In genomic region chr19:38852231-38853044, GRCh38 we compare ENCODE assay signal across 8 cellular contexts. TPM values are rescaled to one million over a fixed set of nuclear protein-coding genes. Genes with fewer than 3 reads are reported as not detected.
DNase-seq lines count a peak whose midpoint lies in the region; FAIRE-seq and TF ChIP-seq lines count a peak whose summit lies in the region.

No MANE protein-coding gene starts in this region.

- peak; percentile 63 for DNase-seq in NCI-H748 (lab: John Stamatoyannopoulos, UW; ENCODE audit: unreplicated experiment)
- DNase-seq in NCI-H748 treated with DMSO at 0.1 percent for 48 hours (lab: John Stamatoyannopoulos, UW), result no peak
- DNase-seq in RCC 7860 (ENCODE audit: low spot score), result peak; percentile 44
- DNase-seq in activated effector memory CD4-positive, alpha-beta T cell treated with anti-CD3 and anti-CD28 coated beads, Interleukin-2, amount 50 U/mL, for 16 hours, result peak; percentile 85
- DNase-seq in fibroblast of the aortic adventitia (ENCODE audit: low read depth), result peak; percentile 61
- peak; percentile 65 for DNase-seq in transverse colon
- DNase-seq in NCI-H2171 treated with DMSO at 0.1 percent for 48 hours (lab: John Stamatoyannopoulos, UW), result no peak

- H3K27ac ChIP-seq in neural cell (ENCODE audit: low read length) (peak overlapping the region; percentile 66), transverse colon (peak overlapping the region; percentile 98 to 100 (median 100))

- H3K9me2 ChIP-seq in neural cell (ENCODE audit: insufficient read depth, low read length), result no peaks in the 10 kb centered on the region

- H3K4me1 ChIP-seq in transverse colon, result peaks cover 9 to 31% (median 25%) of the 10 kb centered on the region in 4 donors

- H3K27me3 ChIP-seq in neural cell (ENCODE audit: insufficient read depth, low read depth, low read length) (no peaks in the 10 kb centered on the region), transverse colon (no peaks in the 10 kb centered on the region)

- H3K36me3 ChIP-seq in neural cell (ENCODE audit: insufficient read depth, low read length), result no peaks in the 10 kb centered on the region
- peaks cover 0 to 4% (median 0%) of the 10 kb centered on the region in 4 donors for H3K36me3 ChIP-seq in transverse colon

- peak overlapping the region; percentile 84 for H3K4me3 ChIP-seq in fibroblast of the aortic adventitia (ENCODE audit: low read depth, low read length)
- H3K4me3 ChIP-seq in neural cell (ENCODE audit: low read length), result peak overlapping the region; percentile 71
- peak overlapping the region; percentile 69 to 90 (median 88) for H3K4me3 ChIP-seq in transverse colon

- 3% methylated on average over 42 of the region's 52 CpGs; no CpG with 5 or more reads in 1 of the 2 donors for WGBS in transverse colon (ENCODE audit: low coverage in 1 of 2), 2 donors

- H3F3A ChIP-seq in neural cell (ENCODE audit: insufficient read depth, low read length, poor library complexity, severe bottlenecking), result peaks cover 10% of the 10 kb centered on the region

- peaks cover 17% of the 10 kb centered on the region for H3K79me2 ChIP-seq in neural cell (replicated peaks; ENCODE audit: insufficient read depth, low read length)

- TF ChIP-seq CTCF in fibroblast of the aortic adventitia (IDR thresholded peaks at IDR 0.05; ENCODE audit: insufficient read depth, low read length), result no peak
- TF ChIP-seq CTCF in neural cell (IDR thresholded peaks at IDR 0.05; ENCODE audit: poor library complexity, severe bottlenecking), result no peak
- TF ChIP-seq CTCF in transverse colon (IDR thresholded peaks at IDR 0.05), result no peak

- H3K9ac ChIP-seq in neural cell (ENCODE audit: low read length), result peak overlapping the region; percentile 76

- FAIRE-seq in RCC 7860 (lab: Jason Lieb, UNC), result no peak

- intact Hi-C loops in transverse colon (cut with DNase I; ENCODE audit: low total_unique reads), result loop anchor here (1.0 kb wide), 1 partner anchor 21 kb away; the partner anchor contains the start of gene ECH1

- TF ChIP-seq EP300 in neural cell (conservative IDR thresholded peaks at IDR 0.05; ENCODE audit: poor library complexity, severe bottlenecking) (no peak), transverse colon (IDR thresholded peaks at IDR 0.05; ENCODE audit: low read depth) (no peak)

- TF ChIP-seq RAD21 in neural cell (conservative IDR thresholded peaks at IDR 0.05), result peak; percentile 18

- peak overlapping the region; percentile 93 for H2AFZ ChIP-seq in neural cell (ENCODE audit: low read depth, low read length)

- in situ Hi-C loops in transverse colon (cut with MboI; ENCODE audit: low pct_ligation_motif_present in 1 of 4, low pct_unique_long_range_greater_than_20kb in 1 of 4, low sequenced_read_pairs in 3 of 4), result no loop called here

- TF ChIP-seq POLR2A in transverse colon (IDR thresholded peaks at IDR 0.05), result peak; percentile 63

- H4K20me1 ChIP-seq in neural cell (ENCODE audit: insufficient read depth), result peaks cover 16% of the 10 kb centered on the region

- no peaks in the 10 kb centered on the region for H3K9me3 ChIP-seq in neural cell (ENCODE audit: low read length)
- no peaks in the 10 kb centered on the region for H3K9me3 ChIP-seq in transverse colon

- H3K4me2 ChIP-seq in neural cell (ENCODE audit: low read length), result peak overlapping the region; percentile 55

TF ChIP-seq in neural cell, 6 proteins besides CTCF, POLR2A, EP300 and RAD21:
- TF ChIP-seq REST (IDR thresholded peaks at IDR 0.05; ENCODE audit: borderline replicate concordance) (no peak), EZH2 (IDR thresholded peaks at IDR 0.05; ENCODE audit: borderline replicate concordance, insufficient read depth, low read length, poor library complexity, severe bottlenecking) (no peak), TAF1 (IDR thresholded peaks at IDR 0.05; ENCODE audit: low read depth) (no peak), POLR2AphosphoS5 (IDR thresholded peaks at IDR 0.05) (peak; percentile 6)

RNA-seq across cellular contexts. Expression of gene HNRNPL, which starts 2.7 kb away (rescaled TPM):
- total RNA-seq in fibroblast of the aortic adventitia (ENCODE audit: low replicate concordance) (122 and 254 TPM in 2 replicates), transverse colon (100 to 1,000 TPM; 139 to 200 (median 174) TPM)
- 315 and 331 TPM in 2 replicates for polyA plus RNA-seq in neural cell
- polyA minus RNA-seq in neural cell, result 360 and 374 TPM in 2 replicates

RNA-seq across cellular contexts. Expression of gene ECH1, which starts 20.8 kb away (rescaled TPM):
- 22.0 and 27.1 TPM in 2 replicates for total RNA-seq in fibroblast of the aortic adventitia (ENCODE audit: low replicate concordance)
- 38.4 and 42.2 TPM in 2 replicates for polyA plus RNA-seq in neural cell
- polyA minus RNA-seq in neural cell, result 33.4 and 34.4 TPM in 2 replicates
- total RNA-seq in transverse colon, result 100 to 1,000 TPM; 181 to 313 (median 228) TPM

RNA-seq across cellular contexts. Expression of gene RINL, which starts 25.6 kb away (rescaled TPM):
- total RNA-seq in fibroblast of the aortic adventitia (ENCODE audit: low replicate concordance), result 0.81 and 1.3 TPM in 2 replicates
- 0.66 and 0.77 TPM in 2 replicates for polyA plus RNA-seq in neural cell
- not detected in 2 replicates for polyA minus RNA-seq in neural cell
- total RNA-seq in transverse colon, result 1 to 10 TPM; 1.8 to 7.0 (median 3.6) TPM

RNA-seq across cellular contexts. Expression of gene LGALS4, which starts 39.7 kb away (rescaled TPM):
- total RNA-seq in fibroblast of the aortic adventitia (ENCODE audit: low replicate concordance) (0.82 TPM in 1 of 2 replicates, not detected in the other), transverse colon (1,000 to 10,000 TPM; 1,815 to 4,845 (median 3,695) TPM)
- 1.2 and 1.3 TPM in 2 replicates for polyA plus RNA-seq in neural cell
- 1.3 and 2.2 TPM in 2 replicates for polyA minus RNA-seq in neural cell

RNA-seq across cellular contexts. Expression of gene SIRT2, which starts 47.0 kb away (rescaled TPM):
- total RNA-seq in fibroblast of the aortic adventitia (ENCODE audit: low replicate concordance) (44.9 and 53.8 TPM in 2 replicates), transverse colon (100 to 1,000 TPM in 1 of 4 donors, 10 to 100 TPM in 3; 56.3 to 128 (median 64.2) TPM)
- polyA plus RNA-seq in neural cell, result 102 and 117 TPM in 2 replicates
- polyA minus RNA-seq in neural cell, result 66.2 and 68.9 TPM in 2 replicates

Comparison
In these comparisons a context has a peak if more than half of its experiments do, and no peak if none do; other contexts are left out.
1. DNase-seq: peak in NCI-H748 (single experiment), RCC 7860 (single experiment), activated effector memory CD4-positive, alpha-beta T cell treated with anti-CD3 and anti-CD28 coated beads, Interleukin-2, amount 50 U/mL, for 16 hours (single experiment), fibroblast of the aortic adventitia (single experiment) and transverse colon (single experiment); none in NCI-H748 treated with DMSO at 0.1 percent for 48 hours (single experiment) and NCI-H2171 treated with DMSO at 0.1 percent for 48 hours (single experiment).
2. Peak in every context shown above with its lines, with median percentiles within 50 percentile points of each other: H3K4me3 ChIP-seq.